Comparison of ENCODE assay signal across 8 cellular contexts in genomic region chr12:121467638-121468403, GRCh38.
DNase-seq lines count a peak whose midpoint lies in the region; ATAC-seq and TF ChIP-seq lines count a peak whose summit lies in the region.

No MANE protein-coding gene starts in this region.

- H3K4me1 ChIP-seq in Peyer's patch (peaks cover 0 to 27% (median 5%) of the 10 kb centered on the region in 4 donors), esophagus muscularis mucosa (peaks cover 11 to 25% (median 22%) of the 10 kb centered on the region in 4 donors)

- H3K4me1 Mint-ChIP-seq in nephron progenitor cell: peaks cover 70% of the 10 kb centered on the region

- no peak for TF ChIP-seq EP300 in esophagus muscularis mucosa (IDR thresholded peaks at IDR 0.05)

- 35% methylated on average over 9 of the region's 48 CpGs for WGBS in esophagus muscularis mucosa

- peak overlapping the region; percentile 39 to 91 (median 70) for H3K27ac ChIP-seq in Peyer's patch
- H3K27ac ChIP-seq in esophagus muscularis mucosa (replicated peaks in 1 of 4): peak overlapping the region in 3 of 4 donors; percentile 40 to 69 (median 65)

- peaks cover 11% of the 10 kb centered on the region for H3K36me3 Mint-ChIP-seq in nephron progenitor cell (ENCODE audit: low read depth)

- H3K9me3 ChIP-seq in Peyer's patch: no peaks in the 10 kb centered on the region
- no peaks in the 10 kb centered on the region for H3K9me3 ChIP-seq in esophagus muscularis mucosa

- H3K27me3 ChIP-seq in Peyer's patch (no peaks in the 10 kb centered on the region), esophagus muscularis mucosa (no peaks in the 10 kb centered on the region)

- H3K4me3 Mint-ChIP-seq in nephron progenitor cell: peak overlapping the region; percentile 65

- H3K36me3 ChIP-seq in Peyer's patch (no peaks in the 10 kb centered on the region), esophagus muscularis mucosa (no peaks in the 10 kb centered on the region)

- TF ChIP-seq CTCF in Peyer's patch (IDR thresholded peaks at IDR 0.05) (no peak), esophagus muscularis mucosa (IDR thresholded peaks at IDR 0.05) (no peak), nephron progenitor cell (IDR thresholded peaks at IDR 0.05) (no peak)

- H3K4me3 ChIP-seq in Peyer's patch: peak overlapping the region; percentile 45 to 91 (median 80)
- H3K4me3 ChIP-seq in esophagus muscularis mucosa: peak overlapping the region; percentile 68 to 88 (median 76)

- H3K9me3 Mint-ChIP-seq in nephron progenitor cell: no peaks in the 10 kb centered on the region

- intact Hi-C loops in esophagus muscularis mucosa (cut with DNase I): no loop called here

- H3K27me3 Mint-ChIP-seq in nephron progenitor cell (ENCODE audit: low read depth, poor library complexity): peaks cover 6% of the 10 kb centered on the region

- H3K27ac Mint-ChIP-seq in nephron progenitor cell: no peak overlapping the region

- TF ChIP-seq POLR2A in Peyer's patch (IDR thresholded peaks at IDR 0.05): no peak
- no peak for TF ChIP-seq POLR2A in esophagus muscularis mucosa (IDR thresholded peaks at IDR 0.05; ENCODE audit: low read depth)

- DNase-seq in DMS79 treated with DMSO at 0.1 percent for 48 hours (lab: John Stamatoyannopoulos, UW) (peak; percentile 28), Peyer's patch (no peak), esophagus muscularis mucosa (ENCODE audit: extremely low spot score) (no peak), nephron progenitor cell (no peak), NCI-H2107 treated with DMSO at 0.1 percent for 48 hours (lab: John Stamatoyannopoulos, UW; ENCODE audit: unreplicated experiment) (no peak), NCI-H128 (lab: John Stamatoyannopoulos, UW; ENCODE audit: unreplicated experiment) (no peak), GM19238 (ENCODE audit: insufficient read length, low spot score) (no peak)

- peak; percentile 14 for ATAC-seq in GM21786 (IDR thresholded peaks at IDR 0.05; ENCODE audit: unreplicated experiment)
